9 cellular contexts compared by ENCODE assay signal in the genomic region with DNA sequence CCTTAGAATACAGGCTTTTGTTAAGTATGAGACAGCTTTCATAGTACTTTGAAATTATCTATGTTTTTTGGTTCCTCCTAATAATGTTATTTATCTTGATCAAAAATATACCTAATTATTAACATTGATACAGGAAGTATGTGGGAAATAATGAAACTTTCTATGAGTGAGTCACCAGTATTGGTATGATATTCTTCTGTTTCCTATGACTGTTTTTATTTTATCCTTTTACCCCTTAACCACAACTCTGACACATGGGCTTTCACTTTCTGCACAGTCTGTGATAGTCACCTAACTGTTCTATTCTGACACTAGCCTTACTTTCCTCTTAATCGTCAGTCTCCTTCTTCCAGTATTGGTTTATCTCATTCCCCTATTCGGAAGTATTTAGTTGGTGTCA.
DNase-seq lines count a peak whose midpoint lies in the region; ATAC-seq, FAIRE-seq and TF ChIP-seq lines count a peak whose summit lies in the region.
"Had no signal": no experiment of that assay in that cellular context is flagged by ENCODE, and none has a peak within 500 bp of the region (broad histone marks: within the 10 kb centered on the region; RNA-seq: fewer than 3 reads in every experiment).

No MANE protein-coding gene starts in this region.

- H3K27me3 ChIP-seq in WERI-Rb-1 (ENCODE audit: insufficient read depth, low read depth, severe bottlenecking) = no peaks in the 10 kb centered on the region

- TF ChIP-seq CTCF in D721Med (IDR thresholded peaks at IDR 0.05; ENCODE audit: insufficient read depth, missing control alignments) = no peak
- TF ChIP-seq CTCF in WERI-Rb-1 (IDR thresholded peaks at IDR 0.05; ENCODE audit: low read depth, low read length) = no peak

- no peak overlapping the region for H3K4me3 ChIP-seq in WERI-Rb-1 (ENCODE audit: low read depth, low read length)

- peaks cover 33% of the 10 kb centered on the region for H3K36me3 ChIP-seq in WERI-Rb-1

- DNase-seq in D721Med (ENCODE audit: insufficient read length, low spot score) (no peak), NCI-H2107 treated with DMSO at 0.1 percent for 48 hours (lab: John Stamatoyannopoulos, UW; ENCODE audit: unreplicated experiment) (no peak), nucleus accumbens (lab: John Stamatoyannopoulos, UW) (no peak), WERI-Rb-1 (no peak)
- DNase-seq in activated T-cell treated with anti-CD3 and anti-CD28 coated beads, Interleukin-2, amount 50 U/mL, for 24 hours = no peak

- peak; percentile 56 for FAIRE-seq in D721Med (lab: Jason Lieb, UNC)

- H3K4me3 Mint-ChIP-seq in activated T-cell treated with anti-CD3 and anti-CD28 coated beads, Interleukin-2, amount 50 U/mL, for 24 hours = peak overlapping the region; percentile 35
- peak overlapping the region; percentile 30 for H3K4me3 Mint-ChIP-seq in stimulated activated memory B cell treated with anti-CD40 and anti-IgM and Interleukin-4, amounts not matched to agents 10 μg/mL and 1 μg/mL and 100 μg/mL, for 72 hours
- H3K4me3 Mint-ChIP-seq: dendritic cell treated with granulocyte-macrophage colony-stimulating factor and Interleukin-4, amounts not matched to agents 40 ng/mL and 50 ng/mL, for 4 days had no signal

- no peaks in the 10 kb centered on the region for H3K9me3 ChIP-seq in WERI-Rb-1 (ENCODE audit: severe bottlenecking)

- ATAC-seq in GM19463 (IDR thresholded peaks at IDR 0.05; ENCODE audit: unreplicated experiment) = peak; percentile 40
- ATAC-seq in HG03442 (IDR thresholded peaks at IDR 0.05; ENCODE audit: unreplicated experiment) = peak; percentile 49
- peak; percentile 42 for ATAC-seq in stimulated activated memory B cell treated with anti-CD40 and anti-IgM and Interleukin-4, amounts not matched to agents 10 μg/mL and 1 μg/mL and 100 μg/mL, for 72 hours

- H3K36me3 Mint-ChIP-seq in activated T-cell treated with anti-CD3 and anti-CD28 coated beads, Interleukin-2, amount 50 U/mL, for 24 hours (ENCODE audit: low read depth) = peaks cover 11% of the 10 kb centered on the region
- H3K36me3 Mint-ChIP-seq in stimulated activated memory B cell treated with anti-CD40 and anti-IgM and Interleukin-4, amounts not matched to agents 10 μg/mL and 1 μg/mL and 100 μg/mL, for 72 hours = no peaks in the 10 kb centered on the region

- peak overlapping the region; percentile 87 for H3K27ac Mint-ChIP-seq in activated T-cell treated with anti-CD3 and anti-CD28 coated beads, Interleukin-2, amount 50 U/mL, for 24 hours
- peak overlapping the region; percentile 28 for H3K27ac Mint-ChIP-seq in stimulated activated memory B cell treated with anti-CD40 and anti-IgM and Interleukin-4, amounts not matched to agents 10 μg/mL and 1 μg/mL and 100 μg/mL, for 72 hours
- H3K27ac Mint-ChIP-seq: dendritic cell treated with granulocyte-macrophage colony-stimulating factor and Interleukin-4, amounts not matched to agents 40 ng/mL and 50 ng/mL, for 4 days had no signal

- H3K27ac ChIP-seq in WERI-Rb-1 = no peak overlapping the region

- H3K9me3 Mint-ChIP-seq in activated T-cell treated with anti-CD3 and anti-CD28 coated beads, Interleukin-2, amount 50 U/mL, for 24 hours = no peaks in the 10 kb centered on the region
- H3K9me3 Mint-ChIP-seq in stimulated activated memory B cell treated with anti-CD40 and anti-IgM and Interleukin-4, amounts not matched to agents 10 μg/mL and 1 μg/mL and 100 μg/mL, for 72 hours = no peaks in the 10 kb centered on the region
- H3K9me3 Mint-ChIP-seq: dendritic cell treated with granulocyte-macrophage colony-stimulating factor and Interleukin-4, amounts not matched to agents 40 ng/mL and 50 ng/mL, for 4 days had no signal

- peaks cover 43% of the 10 kb centered on the region for H3K4me1 Mint-ChIP-seq in activated T-cell treated with anti-CD3 and anti-CD28 coated beads, Interleukin-2, amount 50 U/mL, for 24 hours (ENCODE audit: low read depth)
- peaks cover 13% of the 10 kb centered on the region for H3K4me1 Mint-ChIP-seq in stimulated activated memory B cell treated with anti-CD40 and anti-IgM and Interleukin-4, amounts not matched to agents 10 μg/mL and 1 μg/mL and 100 μg/mL, for 72 hours

- H3K27me3 Mint-ChIP-seq in activated T-cell treated with anti-CD3 and anti-CD28 coated beads, Interleukin-2, amount 50 U/mL, for 24 hours = no peaks in the 10 kb centered on the region
- no peaks in the 10 kb centered on the region for H3K27me3 Mint-ChIP-seq in stimulated activated memory B cell treated with anti-CD40 and anti-IgM and Interleukin-4, amounts not matched to agents 10 μg/mL and 1 μg/mL and 100 μg/mL, for 72 hours
- H3K27me3 Mint-ChIP-seq: dendritic cell treated with granulocyte-macrophage colony-stimulating factor and Interleukin-4, amounts not matched to agents 40 ng/mL and 50 ng/mL, for 4 days had no signal
